8 cellular contexts compared by ENCODE assay signal in the genomic region with DNA sequence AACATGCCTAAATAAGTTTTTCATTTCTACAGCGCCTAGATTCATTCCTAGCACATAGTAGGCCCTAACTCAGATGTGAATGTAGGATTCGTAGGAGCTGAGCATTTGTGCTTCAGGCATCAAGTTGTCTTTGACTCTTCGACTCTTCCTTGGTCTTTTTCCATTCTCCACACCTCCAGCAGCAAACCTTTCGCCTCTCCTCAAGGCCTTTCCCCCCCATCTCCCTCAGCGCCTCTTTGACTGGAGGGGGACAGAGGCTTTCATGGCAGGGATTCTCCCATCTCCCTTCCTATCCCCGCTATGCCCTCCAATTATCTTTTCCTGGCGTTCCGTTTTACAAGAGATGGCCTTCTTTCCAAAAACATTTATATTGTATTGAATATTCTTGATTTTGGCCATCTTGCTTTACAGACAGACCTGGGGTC. TPM values are rescaled to one million over a fixed set of nuclear protein-coding genes. Genes with fewer than 3 reads are reported as not detected.
DNase-seq lines count a peak whose midpoint lies in the region; ATAC-seq and TF ChIP-seq lines count a peak whose summit lies in the region.

No MANE protein-coding gene starts in this region.

- H3K9me3 ChIP-seq in Karpas-422 (ENCODE audit: low read length): no peaks in the 10 kb centered on the region

- peaks cover 25 to 36% of the 10 kb centered on the region in 2 donors for H3K4me1 Mint-ChIP-seq in natural killer cell

- H4K20me1 ChIP-seq in Karpas-422 (ENCODE audit: insufficient read depth, low read depth, low read length): no peaks in the 10 kb centered on the region

- H3K9me2 ChIP-seq in Karpas-422 (replicated peaks; ENCODE audit: insufficient read depth, low read length): no peaks in the 10 kb centered on the region

- H3K9ac ChIP-seq in Karpas-422 (ENCODE audit: low read length): peak overlapping the region; percentile 81

- H3K4me1 ChIP-seq in Karpas-422 (ENCODE audit: low read length): peaks cover 22% of the 10 kb centered on the region

- peak overlapping the region; percentile 82 for H3K4me3 ChIP-seq in Karpas-422 (ENCODE audit: low read length)
- peak overlapping the region; percentile 87 to 88 for H3K4me3 ChIP-seq in cardiac fibroblast (replicated peaks in 1 of 2; ENCODE audit: low read depth in 2 of 2, low read length in 2 of 2)

- peak overlapping the region; percentile 98 for H3K4me3 Mint-ChIP-seq in natural killer cell

- peak overlapping the region; percentile 72 for H3K4me2 ChIP-seq in Karpas-422 (ENCODE audit: low read depth, low read length, poor library complexity, severe bottlenecking)

- H2AFZ ChIP-seq in Karpas-422 (ENCODE audit: low read length): no peak overlapping the region

- no peaks in the 10 kb centered on the region for H3K27me3 ChIP-seq in Karpas-422 (ENCODE audit: low read length)

- peak overlapping the region; percentile 89 to 95 for H3K27ac Mint-ChIP-seq in natural killer cell

- H3K36me3 ChIP-seq in Karpas-422 (ENCODE audit: insufficient read depth, low read length): peaks cover 9% of the 10 kb centered on the region; the same call in 1 of the 2 replicates

- TF ChIP-seq CTCF in C4-2B (conservative IDR thresholded peaks at IDR 0.05): no peak
- TF ChIP-seq CTCF in cardiac fibroblast (IDR thresholded peaks at IDR 0.05; ENCODE audit: low read depth, low read length): no peak
- no peak for TF ChIP-seq CTCF in natural killer cell (IDR thresholded peaks at IDR 0.05)

- peaks cover 48% of the 10 kb centered on the region for H3K79me2 ChIP-seq in Karpas-422 (ENCODE audit: low read length)

- no peaks in the 10 kb centered on the region for H3K9me3 Mint-ChIP-seq in natural killer cell

- no peaks in the 10 kb centered on the region for H3K36me3 Mint-ChIP-seq in natural killer cell

- DNase-seq in Karpas-422: peak; percentile 54
- no peak for DNase-seq in cardiac fibroblast (ENCODE audit: low read depth in 2 of 2)
- DNase-seq in natural killer cell: no peak
- no peak for DNase-seq in NCI-H1048 (lab: John Stamatoyannopoulos, UW)
- DNase-seq in cortex of kidney (lab: John Stamatoyannopoulos, UW): no peak
- no peak for DNase-seq in midbrain (lab: John Stamatoyannopoulos, UW)

- ATAC-seq in natural killer cell: no peak
- ATAC-seq in HG03565 (IDR thresholded peaks at IDR 0.05; ENCODE audit: unreplicated experiment): no peak

- H3K27me3 Mint-ChIP-seq in natural killer cell (ENCODE audit: low read depth in 2 of 2): no peaks in the 10 kb centered on the region

- peak overlapping the region; percentile 72 for H3K27ac ChIP-seq in C4-2B
- H3K27ac ChIP-seq in Karpas-422 (ENCODE audit: low read length): peak overlapping the region; percentile 60

- intact Hi-C loops in natural killer cell (cut with micrococcal nuclease): no loop called here

RNA-seq across cellular contexts. Expression of a gene that starts 0.7 kb away (rescaled TPM):
- 14.4 and 23.6 TPM in 2 replicates for total RNA-seq in Karpas-422 (2014; rRNA removed; shearing (Covaris generic); ENCODE audit: low replicate concordance)
- total RNA-seq in natural killer cell: 10 to 100 TPM; 24.3 to 31.8 (median 25.4) TPM

RNA-seq across cellular contexts. Expression of a gene that starts 10.8 kb away (rescaled TPM):
- total RNA-seq in Karpas-422 (2014; rRNA removed; shearing (Covaris generic); ENCODE audit: low replicate concordance): 36.5 and 42.0 TPM in 2 replicates
- 10 to 100 TPM; 38.0 to 43.3 (median 41.4) TPM for total RNA-seq in natural killer cell
